ENCODE assay signal across 11 cellular contexts in genomic region chr6:42331019-42331418, GRCh38.
"Had no signal": no experiment of that assay in that cellular context is flagged by ENCODE, and none has a peak within 500 bp of the region (broad histone marks: within the 10 kb centered on the region; RNA-seq: fewer than 3 reads in every experiment).

No MANE protein-coding gene starts in this region.

- H3K27ac Mint-ChIP-seq: activated naive CD8-positive, alpha-beta T cell treated with anti-CD3 and anti-CD28 coated beads, Interleukin-2, amount 10 ng/mL, durations not matched to agents 7 days and 5 days; T-helper 17 cell had no signal

- H3K9me3 Mint-ChIP-seq: activated naive CD8-positive, alpha-beta T cell treated with anti-CD3 and anti-CD28 coated beads, Interleukin-2, amount 10 ng/mL, durations not matched to agents 7 days and 5 days had no signal

- ATAC-seq: left lung, T-helper 17 cell had no signal

- H3K27me3 Mint-ChIP-seq: activated naive CD8-positive, alpha-beta T cell treated with anti-CD3 and anti-CD28 coated beads, Interleukin-2, amount 10 ng/mL, durations not matched to agents 7 days and 5 days; T-helper 17 cell had no signal

- H3K4me3 Mint-ChIP-seq: activated naive CD8-positive, alpha-beta T cell treated with anti-CD3 and anti-CD28 coated beads, Interleukin-2, amount 10 ng/mL, durations not matched to agents 7 days and 5 days; T-helper 17 cell had no signal

- DNase-seq: activated CD4-positive, alpha-beta T cell treated with anti-CD3 and anti-CD28 coated beads, Interleukin-2, amount 50 U/mL, for 4 hours; activated gamma-delta T cell treated with Interleukin-2 at 50 U/mL for 16 hours; activated naive CD8-positive, alpha-beta T cell treated with anti-CD3 and anti-CD28 coated beads, Interleukin-2, amount 10 ng/mL, durations not matched to agents 7 days and 5 days; activated T-cell treated with anti-CD3 and anti-CD28 coated beads, Interleukin-2, amount 50 U/mL, for 48 hours; aorta; foreskin melanocyte; head of caudate nucleus; left lung; stimulated activated CD4-positive, alpha-beta T cell treated with anti-CD3 and anti-CD28 coated beads, Interleukin-4, amount 100 ng/mL, for 4 hours; T-helper 17 cell; thyroid gland had no signal
